ENCODE assay signal across 1 cellular context in the genomic region with DNA sequence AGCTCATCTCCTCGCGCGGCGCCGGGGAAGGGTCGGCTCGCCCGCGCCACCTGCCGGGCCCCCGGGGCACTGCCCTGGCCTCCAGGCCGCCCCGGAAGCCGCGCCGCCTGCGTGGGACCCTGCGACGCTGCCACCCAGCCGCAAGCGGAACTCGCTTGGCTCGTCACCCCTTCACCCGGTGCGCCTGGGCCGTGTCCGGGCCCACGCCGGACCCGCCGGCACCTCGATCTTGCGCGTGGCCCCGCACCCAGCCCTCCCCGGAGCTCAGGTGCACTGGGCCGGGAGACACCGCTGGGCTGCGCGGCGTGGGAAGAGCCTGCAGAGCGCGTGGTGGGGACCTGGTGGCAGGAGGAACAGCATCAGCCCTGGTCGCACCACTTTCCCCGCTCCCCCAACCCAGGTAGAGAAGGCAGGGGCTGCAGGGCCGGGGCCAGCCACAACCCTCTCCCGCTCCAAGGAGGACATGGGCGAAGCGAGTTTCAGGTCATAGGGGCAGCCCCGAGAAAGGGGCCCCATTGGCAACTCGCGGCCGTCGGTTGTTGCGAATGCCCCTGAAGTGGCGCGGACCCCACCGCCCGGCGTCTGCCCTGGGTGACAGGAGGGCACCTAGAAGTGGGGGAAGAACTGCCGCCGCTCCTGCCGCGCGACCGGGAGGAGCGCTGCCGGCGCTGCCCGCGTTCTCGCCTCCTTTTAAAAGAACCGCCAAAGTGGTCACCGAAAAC.
TF ChIP-seq lines count a peak whose summit lies in the region.

No MANE protein-coding gene starts in this region.

TF ChIP-seq in HepG2, 621 proteins besides CTCF, POLR2A, EP300 and RAD21 (continued from another document and continues in another):
- TF ChIP-seq, protein P1, sequence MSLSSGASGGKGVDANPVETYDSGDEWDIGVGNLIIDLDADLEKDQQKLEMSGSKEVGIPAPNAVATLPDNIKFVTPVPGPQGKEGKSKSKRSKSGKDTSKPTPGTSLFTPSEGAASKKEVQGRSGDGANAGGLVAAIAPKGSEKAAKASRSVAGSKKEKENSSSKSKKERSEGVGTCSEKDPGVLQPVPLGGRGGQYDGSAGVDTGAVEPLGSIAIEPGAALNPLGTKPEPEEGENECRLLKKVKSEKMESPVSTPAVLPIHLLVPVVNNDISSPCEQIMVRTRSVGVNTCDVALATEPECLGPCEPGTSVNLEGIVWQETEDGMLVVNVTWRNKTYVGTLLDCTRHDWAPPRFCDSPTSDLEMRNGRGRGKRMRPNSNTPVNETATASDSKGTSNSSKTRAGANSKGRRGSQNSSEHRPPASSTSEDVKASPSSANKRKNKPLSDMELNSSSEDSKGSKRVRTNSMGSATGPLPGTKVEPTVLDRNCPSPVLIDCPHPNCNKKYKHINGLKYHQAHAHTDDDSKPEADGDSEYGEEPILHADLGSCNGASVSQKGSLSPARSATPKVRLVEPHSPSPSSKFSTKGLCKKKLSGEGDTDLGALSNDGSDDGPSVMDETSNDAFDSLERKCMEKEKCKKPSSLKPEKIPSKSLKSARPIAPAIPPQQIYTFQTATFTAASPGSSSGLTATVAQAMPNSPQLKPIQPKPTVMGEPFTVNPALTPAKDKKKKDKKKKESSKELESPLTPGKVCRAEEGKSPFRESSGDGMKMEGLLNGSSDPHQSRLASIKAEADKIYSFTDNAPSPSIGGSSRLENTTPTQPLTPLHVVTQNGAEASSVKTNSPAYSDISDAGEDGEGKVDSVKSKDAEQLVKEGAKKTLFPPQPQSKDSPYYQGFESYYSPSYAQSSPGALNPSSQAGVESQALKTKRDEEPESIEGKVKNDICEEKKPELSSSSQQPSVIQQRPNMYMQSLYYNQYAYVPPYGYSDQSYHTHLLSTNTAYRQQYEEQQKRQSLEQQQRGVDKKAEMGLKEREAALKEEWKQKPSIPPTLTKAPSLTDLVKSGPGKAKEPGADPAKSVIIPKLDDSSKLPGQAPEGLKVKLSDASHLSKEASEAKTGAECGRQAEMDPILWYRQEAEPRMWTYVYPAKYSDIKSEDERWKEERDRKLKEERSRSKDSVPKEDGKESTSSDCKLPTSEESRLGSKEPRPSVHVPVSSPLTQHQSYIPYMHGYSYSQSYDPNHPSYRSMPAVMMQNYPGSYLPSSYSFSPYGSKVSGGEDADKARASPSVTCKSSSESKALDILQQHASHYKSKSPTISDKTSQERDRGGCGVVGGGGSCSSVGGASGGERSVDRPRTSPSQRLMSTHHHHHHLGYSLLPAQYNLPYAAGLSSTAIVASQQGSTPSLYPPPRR (CRISPR knock-in tag; IDR thresholded peaks at IDR 0.05; ENCODE audit: borderline replicate concordance) = no peak; the same call in none of the 2 replicates
- TF ChIP-seq, protein P2, sequence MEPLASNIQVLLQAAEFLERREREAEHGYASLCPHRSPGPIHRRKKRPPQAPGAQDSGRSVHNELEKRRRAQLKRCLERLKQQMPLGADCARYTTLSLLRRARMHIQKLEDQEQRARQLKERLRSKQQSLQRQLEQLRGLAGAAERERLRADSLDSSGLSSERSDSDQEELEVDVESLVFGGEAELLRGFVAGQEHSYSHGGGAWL (CRISPR knock-in tag; IDR thresholded peaks at IDR 0.05) = peak; percentile 63
- TF ChIP-seq ZNF597 (CRISPR knock-in tag; IDR thresholded peaks at IDR 0.05) = no peak
- no peak for TF ChIP-seq IKZF1 (IDR thresholded peaks at IDR 0.05)
- TF ChIP-seq GMEB2 (CRISPR knock-in tag; IDR thresholded peaks at IDR 0.05; ENCODE audit: low read depth) = no peak
- TF ChIP-seq DMAP1 (CRISPR knock-in tag; IDR thresholded peaks at IDR 0.05) = peak; percentile 50; the same call in 1 of the 2 replicates
- TF ChIP-seq, protein P3, sequence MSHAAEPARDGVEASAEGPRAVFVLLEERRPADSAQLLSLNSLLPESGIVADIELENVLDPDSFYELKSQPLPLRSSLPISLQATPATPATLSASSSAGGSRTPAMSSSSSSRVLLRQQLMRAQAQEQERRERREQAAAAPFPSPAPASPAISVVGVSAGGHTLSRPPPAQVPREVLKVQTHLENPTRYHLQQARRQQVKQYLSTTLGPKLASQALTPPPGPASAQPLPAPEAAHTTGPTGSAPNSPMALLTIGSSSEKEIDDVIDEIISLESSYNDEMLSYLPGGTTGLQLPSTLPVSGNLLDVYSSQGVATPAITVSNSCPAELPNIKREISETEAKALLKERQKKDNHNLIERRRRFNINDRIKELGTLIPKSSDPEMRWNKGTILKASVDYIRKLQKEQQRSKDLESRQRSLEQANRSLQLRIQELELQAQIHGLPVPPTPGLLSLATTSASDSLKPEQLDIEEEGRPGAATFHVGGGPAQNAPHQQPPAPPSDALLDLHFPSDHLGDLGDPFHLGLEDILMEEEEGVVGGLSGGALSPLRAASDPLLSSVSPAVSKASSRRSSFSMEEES (CRISPR knock-in tag; IDR thresholded peaks at IDR 0.05) = no peak
- peak; percentile 75; the same call in 1 of the 2 replicates for TF ChIP-seq MED13 (CRISPR knock-in tag; IDR thresholded peaks at IDR 0.05)
- peak; percentile 78 for TF ChIP-seq ZNF687 (CRISPR knock-in tag; IDR thresholded peaks at IDR 0.05)
- TF ChIP-seq PPARG (CRISPR knock-in tag; conservative IDR thresholded peaks at IDR 0.05) = peak; percentile 61; the same call in 1 of the 2 replicates
- TF ChIP-seq ZC3H13 (CRISPR knock-in tag; IDR thresholded peaks at IDR 0.05) = peak; percentile 87; the same call in 1 of the 2 replicates
- TF ChIP-seq JUND (CRISPR knock-in tag; IDR thresholded peaks at IDR 0.05) = no peak
- no peak for TF ChIP-seq RARA (CRISPR knock-in tag; IDR thresholded peaks at IDR 0.05)
- peak; percentile 82 for TF ChIP-seq PHF20 (CRISPR knock-in tag; IDR thresholded peaks at IDR 0.05)
- peak; percentile 89; the same call in 1 of the 2 replicates for TF ChIP-seq ZNF790 (CRISPR knock-in tag; IDR thresholded peaks at IDR 0.05; ENCODE audit: borderline replicate concordance)
- TF ChIP-seq, protein P4, sequence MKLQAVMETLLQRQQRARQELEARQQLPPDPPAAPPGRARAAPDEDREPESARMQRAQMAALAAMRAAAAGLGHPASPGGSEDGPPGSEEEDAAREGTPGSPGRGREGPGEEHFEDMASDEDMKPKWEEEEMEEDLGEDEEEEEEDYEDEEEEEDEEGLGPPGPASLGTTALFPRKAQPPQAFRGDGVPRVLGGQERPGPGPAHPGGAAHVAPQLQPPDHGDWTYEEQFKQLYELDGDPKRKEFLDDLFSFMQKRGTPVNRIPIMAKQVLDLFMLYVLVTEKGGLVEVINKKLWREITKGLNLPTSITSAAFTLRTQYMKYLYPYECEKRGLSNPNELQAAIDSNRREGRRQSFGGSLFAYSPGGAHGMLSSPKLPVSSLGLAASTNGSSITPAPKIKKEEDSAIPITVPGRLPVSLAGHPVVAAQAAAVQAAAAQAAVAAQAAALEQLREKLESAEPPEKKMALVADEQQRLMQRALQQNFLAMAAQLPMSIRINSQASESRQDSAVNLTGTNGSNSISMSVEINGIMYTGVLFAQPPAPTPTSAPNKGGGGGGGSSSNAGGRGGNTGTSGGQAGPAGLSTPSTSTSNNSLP (IDR thresholded peaks at IDR 0.05; ENCODE audit: low read depth, low read length) = no peak
- peak; percentile 67; the same call in 1 of the 2 replicates for TF ChIP-seq ZNF607 (CRISPR knock-in tag; IDR thresholded peaks at IDR 0.05; ENCODE audit: borderline replicate concordance)
- no peak for TF ChIP-seq ZNF326 (CRISPR knock-in tag; IDR thresholded peaks at IDR 0.05; ENCODE audit: borderline replicate concordance)
- TF ChIP-seq ISX (CRISPR knock-in tag; conservative IDR thresholded peaks at IDR 0.05) = no peak
- TF ChIP-seq, protein P5, sequence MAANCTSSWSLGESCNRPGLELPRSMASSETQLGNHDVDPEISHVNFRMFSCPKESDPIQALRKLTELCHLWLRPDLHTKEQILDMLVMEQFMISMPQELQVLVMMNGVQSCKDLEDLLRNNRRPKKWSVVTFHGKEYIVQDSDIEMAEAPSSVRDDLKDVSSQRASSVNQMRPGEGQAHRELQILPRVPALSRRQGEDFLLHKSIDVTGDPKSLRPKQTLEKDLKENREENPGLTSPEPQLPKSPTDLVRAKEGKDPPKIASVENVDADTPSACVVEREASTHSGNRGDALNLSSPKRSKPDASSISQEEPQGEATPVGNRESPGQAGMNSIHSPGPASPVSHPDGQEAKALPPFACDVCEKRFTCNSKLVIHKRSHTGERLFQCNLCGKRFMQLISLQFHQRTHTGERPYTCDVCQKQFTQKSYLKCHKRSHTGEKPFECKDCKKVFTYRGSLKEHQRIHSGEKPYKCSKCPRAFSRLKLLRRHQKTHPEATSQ (CRISPR knock-in tag; IDR thresholded peaks at IDR 0.05; ENCODE audit: borderline replicate concordance) = no peak; the same call in none of the 2 replicates
- TF ChIP-seq ZMAT3 (CRISPR knock-in tag; conservative IDR thresholded peaks at IDR 0.05) = 0 out of 2 replicates have a peak, but pooled peaks have one; percentile 54
- peak; percentile 68; the same call in 1 of the 2 replicates for TF ChIP-seq IRF1 (CRISPR knock-in tag; IDR thresholded peaks at IDR 0.05; ENCODE audit: low read depth)
- TF ChIP-seq, protein P6, sequence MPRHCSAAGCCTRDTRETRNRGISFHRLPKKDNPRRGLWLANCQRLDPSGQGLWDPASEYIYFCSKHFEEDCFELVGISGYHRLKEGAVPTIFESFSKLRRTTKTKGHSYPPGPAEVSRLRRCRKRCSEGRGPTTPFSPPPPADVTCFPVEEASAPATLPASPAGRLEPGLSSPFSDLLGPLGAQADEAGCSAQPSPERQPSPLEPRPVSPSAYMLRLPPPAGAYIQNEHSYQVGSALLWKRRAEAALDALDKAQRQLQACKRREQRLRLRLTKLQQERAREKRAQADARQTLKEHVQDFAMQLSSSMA (CRISPR knock-in tag; IDR thresholded peaks at IDR 0.05) = 0 out of 2 replicates have a peak, but pooled peaks have one; percentile 14
- no peak; the same call in 1 of the 2 replicates for TF ChIP-seq ZNF768 (CRISPR knock-in tag; IDR thresholded peaks at IDR 0.05)
- peak; percentile 13; the same call in 1 of the 2 replicates for TF ChIP-seq TGIF2 (CRISPR knock-in tag; IDR thresholded peaks at IDR 0.05)
- no peak for TF ChIP-seq ZNF746 (CRISPR knock-in tag; IDR thresholded peaks at IDR 0.05)
- TF ChIP-seq GLI4 (CRISPR knock-in tag; IDR thresholded peaks at IDR 0.05; ENCODE audit: borderline replicate concordance) = peak; percentile 78; the same call in 1 of the 2 replicates
- TF ChIP-seq NR2F6 (IDR thresholded peaks at IDR 0.05) = no peak
- no peak for TF ChIP-seq NR2F6 (CRISPR knock-in tag; IDR thresholded peaks at IDR 0.05)
- TF ChIP-seq, protein P7, sequence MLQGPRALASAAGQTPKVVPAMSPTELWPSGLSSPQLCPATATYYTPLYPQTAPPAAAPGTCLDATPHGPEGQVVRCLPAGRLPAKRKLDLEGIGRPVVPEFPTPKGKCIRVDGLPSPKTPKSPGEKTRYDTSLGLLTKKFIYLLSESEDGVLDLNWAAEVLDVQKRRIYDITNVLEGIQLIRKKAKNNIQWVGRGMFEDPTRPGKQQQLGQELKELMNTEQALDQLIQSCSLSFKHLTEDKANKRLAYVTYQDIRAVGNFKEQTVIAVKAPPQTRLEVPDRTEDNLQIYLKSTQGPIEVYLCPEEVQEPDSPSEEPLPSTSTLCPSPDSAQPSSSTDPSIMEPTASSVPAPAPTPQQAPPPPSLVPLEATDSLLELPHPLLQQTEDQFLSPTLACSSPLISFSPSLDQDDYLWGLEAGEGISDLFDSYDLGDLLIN (CRISPR knock-in tag; IDR thresholded peaks at IDR 0.05; ENCODE audit: borderline replicate concordance) = no peak; the same call in 1 of the 2 replicates
